ENCODE assay signal across 12 cellular contexts in genomic region chr17:57782642-57783337, GRCh38. TPM values are rescaled to one million over a fixed set of nuclear protein-coding genes. Genes with fewer than 3 reads are reported as not detected.
A peak's percentile ranks its signal among the peaks of the same experiment; 100 is the strongest.
DNase-seq lines count a peak whose midpoint lies in the region; ATAC-seq and TF ChIP-seq lines count a peak whose summit lies in the region.
"Had no signal": no experiment of that assay in that cellular context is flagged by ENCODE, and none has a peak within 500 bp of the region (broad histone marks: within the 10 kb centered on the region; RNA-seq: fewer than 3 reads in every experiment).

No MANE protein-coding gene starts in this region.

- dilution Hi-C loops in mammary epithelial cell (cut with HindIII; ENCODE audit: low sequenced_read_pairs), result no loop called here

- H3K9ac ChIP-seq in MM.1S (ENCODE audit: low read length) (no peak overlapping the region), mammary epithelial cell (ENCODE audit: insufficient read depth, low read length) (no peak overlapping the region)

- H3K4me3 ChIP-seq in MM.1S (ENCODE audit: low read length) (peak overlapping the region; percentile 19; the same call in 1 of the 2 replicates), mammary epithelial cell (replicated peaks in 1 of 3; ENCODE audit: insufficient read depth in 1 of 3, low read depth in 2 of 3, low read length in 3 of 3) (peak overlapping the region in 1 of 3 experiments; percentile 17), psoas muscle (peak overlapping the region; percentile 52)

- TF ChIP-seq CTCF in GM13976 (IDR thresholded peaks at IDR 0.05; ENCODE audit: borderline replicate concordance, control extremely low read depth, extremely low read depth, insufficient read depth, missing control alignments) (no peak), MM.1S (IDR thresholded peaks at IDR 0.05; ENCODE audit: low read length) (no peak), mammary epithelial cell (conservative IDR thresholded peaks at IDR 0.05 in 1 of 2, IDR thresholded peaks at IDR 0.05 in 1 of 2; ENCODE audit: extremely low read depth in 1 of 2, insufficient read depth in 1 of 2, low read depth in 1 of 2, low read length in 2 of 2) (no peak), psoas muscle (IDR thresholded peaks at IDR 0.05) (no peak)

- H4K20me1 ChIP-seq in MM.1S (ENCODE audit: insufficient read depth, low read length) (no peaks in the 10 kb centered on the region), mammary epithelial cell (ENCODE audit: insufficient read depth, low read length) (no peaks in the 10 kb centered on the region)

- ATAC-seq in psoas muscle (peak; percentile 77 to 87 (median 83)), GM19463 (IDR thresholded peaks at IDR 0.05; ENCODE audit: unreplicated experiment) (no peak), HG03469 (IDR thresholded peaks at IDR 0.05; ENCODE audit: unreplicated experiment) (no peak)

- H3K4me2 ChIP-seq in MM.1S (ENCODE audit: low read depth, low read length), result peak overlapping the region; percentile 81
- peak overlapping the region; percentile 52 for H3K4me2 ChIP-seq in mammary epithelial cell (ENCODE audit: insufficient read depth, low read depth, low read length)

- H3K27ac ChIP-seq in MM.1S (ENCODE audit: low read length) (no peak overlapping the region), mammary epithelial cell (ENCODE audit: insufficient read depth, low read depth, low read length) (no peak overlapping the region), psoas muscle (no peak overlapping the region)

- H3K9me2 ChIP-seq in MM.1S (replicated peaks; ENCODE audit: insufficient read depth, low read length), result no peaks in the 10 kb centered on the region

- no peaks in the 10 kb centered on the region for H3F3A ChIP-seq in MM.1S (ENCODE audit: insufficient read depth, low read length)

- H3K27me3 ChIP-seq in MM.1S (replicated peaks; ENCODE audit: insufficient read depth, low read length), result no peaks in the 10 kb centered on the region
- no peaks in the 10 kb centered on the region for H3K27me3 ChIP-seq in mammary epithelial cell (ENCODE audit: insufficient read depth, low read length)
- peaks cover 0 to 12% (median 0%) of the 10 kb centered on the region in 3 donors for H3K27me3 ChIP-seq in psoas muscle (ENCODE audit: insufficient read depth in 3 of 3, low read length in 2 of 3)

- H3K79me2 ChIP-seq in MM.1S (ENCODE audit: low read length) (no peaks in the 10 kb centered on the region), mammary epithelial cell (ENCODE audit: insufficient read depth, low read length) (no peaks in the 10 kb centered on the region)

- no peaks in the 10 kb centered on the region for H3K9me3 ChIP-seq in MM.1S (replicated peaks; ENCODE audit: insufficient read depth, low read length)
- H3K9me3 ChIP-seq in mammary epithelial cell (replicated peaks; ENCODE audit: insufficient read depth, low read length), result no peaks in the 10 kb centered on the region
- no peaks in the 10 kb centered on the region for H3K9me3 ChIP-seq in psoas muscle

- no TSS peak for BruUV-seq in mammary epithelial cell (replicated peaks; lab: Mats Ljungman, UMichigan)

- intact Hi-C loops in mammary epithelial cell (cut with micrococcal nuclease) (no loop called here), psoas muscle (cut with DNase I) (no loop called here)

- no peaks in the 10 kb centered on the region for H3K36me3 ChIP-seq in MM.1S (replicated peaks; ENCODE audit: insufficient read depth, low read length)
- H3K36me3 ChIP-seq in mammary epithelial cell (ENCODE audit: insufficient read depth, low read length), result no peaks in the 10 kb centered on the region
- no peaks in the 10 kb centered on the region for H3K36me3 ChIP-seq in psoas muscle (ENCODE audit: insufficient read depth in 1 of 2, low read depth in 1 of 2)

- CTCF ChIA-PET in mammary epithelial cell (lab: Charles Lee; ENCODE audit: low non-redundant PET), result interaction anchor here (0.6 to 0.7 kb wide), 2 partner anchors 433 to 561 kb away, joined by 3 to 22 read pairs; no protein-coding TSS in a partner anchor

- WGBS in mammary epithelial cell (ENCODE audit: low coverage, missing lambda C conversion rate), result 51% methylated on average over 8 of the region's 20 CpGs
- WGBS in psoas muscle, 3 donors, result 17 to 25% (median 21%) methylated on average over 20 of the region's 20 CpGs

- DNase-seq in GM13976 (ENCODE audit: low spot score), result peak; percentile 28
- no peak for DNase-seq in MM.1S
- DNase-seq in mammary epithelial cell, result no peak
- peak in 1 of 2 donors; percentile 19 for DNase-seq in psoas muscle
- no peak for DNase-seq in germinal center (ENCODE audit: low spot score)
- DNase-seq in activated naive CD4-positive, alpha-beta T cell treated with anti-CD3 and anti-CD28 coated beads, Interleukin-2, amount 50 U/mL, for 16 hours, result no peak

- H2AFZ ChIP-seq in MM.1S (ENCODE audit: low read length), result peak overlapping the region; percentile 30; the same call in 1 of the 2 replicates
- H2AFZ ChIP-seq in mammary epithelial cell (ENCODE audit: low read depth, low read length), result peak overlapping the region; percentile 35

- peaks cover 4% of the 10 kb centered on the region; the same call in 1 of the 2 replicates for H3K4me1 ChIP-seq in MM.1S (ENCODE audit: low read length)
- H3K4me1 ChIP-seq in mammary epithelial cell (ENCODE audit: insufficient read depth, low read length), result peaks cover 4% of the 10 kb centered on the region
- peaks cover 13% of the 10 kb centered on the region for H3K4me1 ChIP-seq in psoas muscle

- in situ Hi-C loops in GM13976 (cut with MboI; ENCODE audit: low sequenced_read_pairs, unreplicated experiment) (no loop called here), mammary epithelial cell (cut with MboI; ENCODE audit: low sequenced_read_pairs in 2 of 2) (no loop called here)

RNA-seq across cellular contexts. Expression of gene CCDC182, which starts 37.7 kb away (rescaled TPM):
- total RNA-seq in mammary epithelial cell (not detected), psoas muscle (not detected)
- polyA plus RNA-seq in mammary epithelial cell (not detected), psoas muscle (not detected)
- polyA minus RNA-seq in mammary epithelial cell, result not detected
- total RNA-seq: activated T-cell treated with anti-CD3 and anti-CD28 coated beads, Interleukin-2, amount 50 U/mL, for 72 hours; bronchial epithelial cell; kidney; osteoblast had no signal

Comparison
In these comparisons a context has a peak if more than half of its experiments do, and no peak if none do; other contexts are left out.
1. ATAC-seq: peak in psoas muscle (4 of 4); none in GM19463 (single experiment) and HG03469 (single experiment).